18 cellular contexts compared by ENCODE assay signal in genomic region chr20:1801551-1801950, GRCh38.
DNase-seq lines count a peak whose midpoint lies in the region; ATAC-seq and TF ChIP-seq lines count a peak whose summit lies in the region.
"Had no signal": no experiment of that assay in that cellular context is flagged by ENCODE, and none has a peak within 500 bp of the region (broad histone marks: within the 10 kb centered on the region; RNA-seq: fewer than 3 reads in every experiment).

No MANE protein-coding gene starts in this region.

- peaks cover 6% of the 10 kb centered on the region for H3K4me1 Mint-ChIP-seq in activated T-helper 17 cell treated with anti-CD3 and anti-CD28 coated beads, Interleukin-2, amount 50 U/mL, for 72 hours
- peaks cover 9% of the 10 kb centered on the region for H3K4me1 Mint-ChIP-seq in mesothelial cell of epicardium
- H3K4me1 Mint-ChIP-seq: immature natural killer cell had no signal

- H3K27me3 ChIP-seq in left ventricle myocardium inferior (ENCODE audit: low read depth) (peaks cover 6% of the 10 kb centered on the region), BE2C (peaks cover 33% of the 10 kb centered on the region)
- H3K27me3 ChIP-seq: heart left ventricle, tibial artery had no signal

- H3K4me3 ChIP-seq in left ventricle myocardium inferior (no peak overlapping the region), BE2C (ENCODE audit: low read depth, low read length) (no peak overlapping the region)

- H3K9me3 ChIP-seq in left ventricle myocardium inferior (replicated peaks) (no peaks in the 10 kb centered on the region), BE2C (no peaks in the 10 kb centered on the region)
- H3K9me3 ChIP-seq: heart left ventricle, tibial artery had no signal

- H3K4me1 ChIP-seq in left ventricle myocardium inferior: peaks cover 33% of the 10 kb centered on the region
- no peaks in the 10 kb centered on the region for H3K4me1 ChIP-seq in BE2C

- intact Hi-C loops in left ventricle myocardium superior (cut with micrococcal nuclease) (loop anchor here (10.0 kb wide), 1 partner anchor 93 kb away; the partner anchor contains the start of gene SIRPA), left ventricle myocardium inferior (cut with micrococcal nuclease) (loop anchor here (10.0 kb wide), 1 partner anchor 113 kb away; no protein-coding TSS in a partner anchor)

- H3K27me3 Mint-ChIP-seq in activated T-helper 17 cell treated with anti-CD3 and anti-CD28 coated beads, Interleukin-2, amount 50 U/mL, for 72 hours: peaks cover 54% of the 10 kb centered on the region
- peaks cover 67% of the 10 kb centered on the region for H3K27me3 Mint-ChIP-seq in mesothelial cell of epicardium (ENCODE audit: low read depth)

- H3K27ac ChIP-seq in left ventricle myocardium inferior (replicated peaks): no peak overlapping the region
- H3K27ac ChIP-seq: tibial artery had no signal

- DNase-seq in left ventricle myocardium superior: no peak
- DNase-seq in left ventricle myocardium inferior: no peak
- no peak for DNase-seq in mesothelial cell of epicardium (ENCODE audit: low spot score in 2 of 2, unreplicated experiment in 2 of 2)
- peak; percentile 7 for DNase-seq in ureter (ENCODE audit: low spot score)
- no peak for DNase-seq in effector CD8-positive, alpha-beta T cell (lab: John Stamatoyannopoulos, UW)
- no peak for DNase-seq in BE2C
- DNase-seq: activated T-cell treated with anti-CD3 and anti-CD28 coated beads, Interleukin-2, amount 50 U/mL, for 4 hours; effector CD4-positive, alpha-beta T cell; immature natural killer cell; NCI-H146; NCI-H226 had no signal

- no peaks in the 10 kb centered on the region for H3K9me3 Mint-ChIP-seq in activated T-helper 17 cell treated with anti-CD3 and anti-CD28 coated beads, Interleukin-2, amount 50 U/mL, for 72 hours
- H3K9me3 Mint-ChIP-seq in mesothelial cell of epicardium: no peaks in the 10 kb centered on the region
- H3K9me3 Mint-ChIP-seq: activated CD4-positive, alpha-beta memory T cell treated with anti-CD3 and anti-CD28 coated beads, Interleukin-2, amount 10 ng/mL, durations not matched to agents 7 days and 5 days; activated naive CD8-positive, alpha-beta T cell treated with anti-CD3 and anti-CD28 coated beads for 36 hours; activated T-cell treated with anti-CD3 and anti-CD28 coated beads, Interleukin-2, amount 50 U/mL, for 4 hours; CD8-positive, alpha-beta T cell had no signal

- H3K36me3 ChIP-seq in left ventricle myocardium inferior (no peaks in the 10 kb centered on the region), BE2C (no peaks in the 10 kb centered on the region)
- H3K36me3 ChIP-seq: heart left ventricle, tibial artery had no signal

- H3K4me3 Mint-ChIP-seq in activated T-helper 17 cell treated with anti-CD3 and anti-CD28 coated beads, Interleukin-2, amount 50 U/mL, for 72 hours: peak overlapping the region; percentile 48
- peak overlapping the region; percentile 78 for H3K4me3 Mint-ChIP-seq in mesothelial cell of epicardium

- no peaks in the 10 kb centered on the region for H3K36me3 Mint-ChIP-seq in activated T-helper 17 cell treated with anti-CD3 and anti-CD28 coated beads, Interleukin-2, amount 50 U/mL, for 72 hours (ENCODE audit: low read depth)
- no peaks in the 10 kb centered on the region for H3K36me3 Mint-ChIP-seq in mesothelial cell of epicardium
- H3K36me3 Mint-ChIP-seq: activated naive CD8-positive, alpha-beta T cell treated with anti-CD3 and anti-CD28 coated beads for 36 hours; CD8-positive, alpha-beta T cell; immature natural killer cell had no signal

- peak; percentile 19 for ATAC-seq in left ventricle myocardium superior
- no peak for ATAC-seq in activated T-helper 17 cell treated with anti-CD3 and anti-CD28 coated beads, Interleukin-2, amount 50 U/mL, for 72 hours (replicated peaks)
- ATAC-seq in HG03457 (IDR thresholded peaks at IDR 0.05; ENCODE audit: unreplicated experiment): no peak

- TF ChIP-seq CTCF in left ventricle myocardium inferior (IDR thresholded peaks at IDR 0.05; ENCODE audit: borderline replicate concordance) (no peak), mesothelial cell of epicardium (IDR thresholded peaks at IDR 0.05; ENCODE audit: unreplicated experiment) (no peak), BE2C (IDR thresholded peaks at IDR 0.05; ENCODE audit: low read depth, low read length) (no peak)

- H3K27ac Mint-ChIP-seq in activated T-helper 17 cell treated with anti-CD3 and anti-CD28 coated beads, Interleukin-2, amount 50 U/mL, for 72 hours: no peak overlapping the region
- H3K27ac Mint-ChIP-seq in mesothelial cell of epicardium: no peak overlapping the region
- H3K27ac Mint-ChIP-seq: activated CD4-positive, alpha-beta memory T cell treated with anti-CD3 and anti-CD28 coated beads, Interleukin-2, amount 10 ng/mL, durations not matched to agents 7 days and 5 days; activated naive CD8-positive, alpha-beta T cell treated with anti-CD3 and anti-CD28 coated beads for 36 hours; CD8-positive, alpha-beta T cell; immature natural killer cell had no signal
